In the genomic region with DNA sequence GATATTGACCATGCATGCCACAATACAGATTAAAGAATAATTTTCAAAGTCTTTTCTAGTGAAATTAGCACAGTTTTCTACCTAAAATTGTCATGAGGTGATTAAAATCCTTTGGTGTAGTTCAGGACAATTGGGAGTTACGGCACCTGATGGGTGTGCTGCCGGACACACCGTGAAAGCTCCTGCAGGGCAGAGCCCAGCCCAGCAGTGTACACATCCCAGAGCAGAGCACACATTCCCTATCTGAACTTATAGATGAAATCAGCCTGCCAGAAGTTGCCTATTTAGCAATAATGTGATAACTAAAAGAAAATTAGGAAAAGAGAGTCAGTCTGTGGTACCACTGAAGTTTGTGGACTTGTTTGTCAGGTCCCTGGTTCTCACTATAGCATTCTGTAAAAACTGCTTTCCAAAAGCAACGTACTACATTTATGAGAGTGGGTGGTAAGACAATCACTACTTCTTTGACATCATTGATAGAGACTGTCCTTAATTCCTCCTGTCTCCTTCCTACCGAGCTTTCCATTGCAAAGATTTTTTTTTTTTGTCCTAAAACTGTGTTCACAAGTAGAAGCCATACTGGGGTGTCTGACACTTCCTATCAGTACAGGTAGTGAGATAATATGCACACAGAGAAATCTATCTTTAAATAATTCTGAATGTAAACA, we compare ENCODE assay signal across 10 cellular contexts. TPM values are rescaled to one million over a fixed set of nuclear protein-coding genes. Genes with fewer than 3 reads are reported as not detected.
A peak's percentile ranks its signal among the peaks of the same experiment; 100 is the strongest.
DNase-seq lines count a peak whose midpoint lies in the region; ATAC-seq and TF ChIP-seq lines count a peak whose summit lies in the region.
"Had no signal": no experiment of that assay in that cellular context is flagged by ENCODE, and none has a peak within 500 bp of the region (broad histone marks: within the 10 kb centered on the region; RNA-seq: fewer than 3 reads in every experiment).

No MANE protein-coding gene starts in this region.

- H3K27ac ChIP-seq in CD4-positive, alpha-beta memory T cell (ENCODE audit: low read depth, low read length) = peak overlapping the region; percentile 85
- H3K27ac ChIP-seq in prostate gland = no peak overlapping the region

- H3K36me3 ChIP-seq in CD4-positive, alpha-beta memory T cell (ENCODE audit: insufficient read depth, low read length) = peaks cover 13% of the 10 kb centered on the region
- H3K36me3 ChIP-seq in prostate gland = no peaks in the 10 kb centered on the region

- peaks cover 25% of the 10 kb centered on the region for H3K4me1 ChIP-seq in CD4-positive, alpha-beta memory T cell (ENCODE audit: insufficient read depth, low read length)
- no peaks in the 10 kb centered on the region for H3K4me1 ChIP-seq in prostate gland (replicated peaks)

- H3K9me3 ChIP-seq in CD4-positive, alpha-beta memory T cell (ENCODE audit: control insufficient read depth in 1 of 2, low read length in 2 of 2) = no peaks in the 10 kb centered on the region
- H3K9me3 ChIP-seq in prostate gland = no peaks in the 10 kb centered on the region

- no peaks in the 10 kb centered on the region for H3K27me3 ChIP-seq in CD4-positive, alpha-beta memory T cell (ENCODE audit: insufficient read depth, low read length)
- no peaks in the 10 kb centered on the region for H3K27me3 ChIP-seq in prostate gland (replicated peaks; ENCODE audit: insufficient read depth)

- peak overlapping the region; percentile 94 to 100 (median 95) for H3K27ac Mint-ChIP-seq in CD4-positive, alpha-beta memory T cell
- peak overlapping the region; percentile 96 for H3K27ac Mint-ChIP-seq in activated T-helper 2 cell treated with anti-CD3 and anti-CD28 coated beads, Interferon-gamma antibody, Interleukin-2, Interleukin-4, amounts not matched to agents 10 μg/mL and 5 μg/mL and 100 μg/mL, durations not matched to agents 14 hours and 24 hours and 36 hours
- H3K27ac Mint-ChIP-seq in naive B cell = peak overlapping the region; percentile 96 to 100 (median 98)

- ATAC-seq in GM19455 (IDR thresholded peaks at IDR 0.05; ENCODE audit: unreplicated experiment) (peak; percentile 0), naive B cell (ENCODE audit: low read depth in 2 of 2) (no peak), GM18867 (IDR thresholded peaks at IDR 0.05; ENCODE audit: unreplicated experiment) (no peak)

- CTCF ChIA-PET in CD4-positive, alpha-beta memory T cell (lab: Charles Lee; ENCODE audit: partially characterized antibody) = interaction anchor here (0.9 to 14.4 kb wide), 13 partner anchors 8 to 109 kb away, joined by 3 to 340 read pairs (median 4); a partner anchor contains a TSS

- POLR2A ChIA-PET in CD4-positive, alpha-beta memory T cell (lab: Charles Lee; ENCODE audit: partially characterized antibody) = interaction anchor here (0.9 to 27.4 kb wide), 14 partner anchors 9 to 451 kb away, joined by 3 to 1017 read pairs (median 5); a partner anchor contains a TSS

- DNase-seq in CD4-positive, alpha-beta memory T cell = peak in 1 of 5 donors; percentile 35
- DNase-seq in activated T-helper 2 cell treated with anti-CD3 and anti-CD28 coated beads, Interferon-gamma antibody, Interleukin-2, Interleukin-4, amounts not matched to agents 10 μg/mL and 5 μg/mL and 100 μg/mL, durations not matched to agents 14 hours and 24 hours and 36 hours (ENCODE audit: low spot score) = no peak
- DNase-seq in naive B cell = no peak
- no peak for DNase-seq in prostate gland (ENCODE audit: low spot score)
- DNase-seq in NOMO-1 treated with DMSO at 0.1 percent for 48 hours (lab: John Stamatoyannopoulos, UW; ENCODE audit: unreplicated experiment) = no peak
- no peak for DNase-seq in amniotic stem cell (lab: John Stamatoyannopoulos, UW)

- peaks cover 16 to 71% (median 21%) of the 10 kb centered on the region in 4 donors for H3K4me1 Mint-ChIP-seq in CD4-positive, alpha-beta memory T cell
- peaks cover 37% of the 10 kb centered on the region for H3K4me1 Mint-ChIP-seq in activated T-helper 2 cell treated with anti-CD3 and anti-CD28 coated beads, Interferon-gamma antibody, Interleukin-2, Interleukin-4, amounts not matched to agents 10 μg/mL and 5 μg/mL and 100 μg/mL, durations not matched to agents 14 hours and 24 hours and 36 hours (ENCODE audit: low read depth)
- peaks cover 64 to 71% (median 70%) of the 10 kb centered on the region in 3 donors for H3K4me1 Mint-ChIP-seq in naive B cell
- H3K4me1 Mint-ChIP-seq: neural crest cell had no signal

- H3K27me3 Mint-ChIP-seq in CD4-positive, alpha-beta memory T cell = no peaks in the 10 kb centered on the region
- no peaks in the 10 kb centered on the region for H3K27me3 Mint-ChIP-seq in activated T-helper 2 cell treated with anti-CD3 and anti-CD28 coated beads, Interferon-gamma antibody, Interleukin-2, Interleukin-4, amounts not matched to agents 10 μg/mL and 5 μg/mL and 100 μg/mL, durations not matched to agents 14 hours and 24 hours and 36 hours (ENCODE audit: low read depth)
- H3K27me3 Mint-ChIP-seq in naive B cell = no peaks in the 10 kb centered on the region

- peak overlapping the region; percentile 90 to 100 (median 98) for H3K4me3 Mint-ChIP-seq in CD4-positive, alpha-beta memory T cell
- H3K4me3 Mint-ChIP-seq in activated T-helper 2 cell treated with anti-CD3 and anti-CD28 coated beads, Interferon-gamma antibody, Interleukin-2, Interleukin-4, amounts not matched to agents 10 μg/mL and 5 μg/mL and 100 μg/mL, durations not matched to agents 14 hours and 24 hours and 36 hours (ENCODE audit: low read depth) = peak overlapping the region; percentile 98
- peak overlapping the region; percentile 82 to 100 (median 94) for H3K4me3 Mint-ChIP-seq in naive B cell
- H3K4me3 Mint-ChIP-seq: neural crest cell had no signal

- WGBS in prostate gland = 60% methylated on average over 5 of the region's 5 CpGs

- peaks cover 73 to 82% of the 10 kb centered on the region in 2 donors for H3K36me3 Mint-ChIP-seq in CD4-positive, alpha-beta memory T cell
- H3K36me3 Mint-ChIP-seq in activated T-helper 2 cell treated with anti-CD3 and anti-CD28 coated beads, Interferon-gamma antibody, Interleukin-2, Interleukin-4, amounts not matched to agents 10 μg/mL and 5 μg/mL and 100 μg/mL, durations not matched to agents 14 hours and 24 hours and 36 hours (ENCODE audit: low read depth) = peaks cover 81% of the 10 kb centered on the region
- H3K36me3 Mint-ChIP-seq in naive B cell = peaks cover 35 to 45% of the 10 kb centered on the region in 2 donors

- intact Hi-C loops in CD4-positive, alpha-beta memory T cell (cut with micrococcal nuclease) = loop anchor here (1.0 to 10.0 kb wide), 4 partner anchors 7 to 1106 kb away; a partner anchor contains a TSS
- intact Hi-C loops in activated T-helper 2 cell treated with anti-CD3 and anti-CD28 coated beads, Interferon-gamma antibody, Interleukin-2, Interleukin-4, amounts not matched to agents 10 μg/mL and 5 μg/mL and 100 μg/mL, durations not matched to agents 14 hours and 24 hours and 36 hours (cut with micrococcal nuclease) = loop anchor here (1.0 to 5.0 kb wide), 5 partner anchors 7 to 1098 kb away; no protein-coding TSS in a partner anchor
- intact Hi-C loops in prostate gland (cut with DNase I) = no loop called here

- H3K9me3 Mint-ChIP-seq in CD4-positive, alpha-beta memory T cell = peaks cover 0 to 2% (median 0%) of the 10 kb centered on the region in 8 donors
- no peaks in the 10 kb centered on the region for H3K9me3 Mint-ChIP-seq in activated T-helper 2 cell treated with anti-CD3 and anti-CD28 coated beads, Interferon-gamma antibody, Interleukin-2, Interleukin-4, amounts not matched to agents 10 μg/mL and 5 μg/mL and 100 μg/mL, durations not matched to agents 14 hours and 24 hours and 36 hours
- H3K9me3 Mint-ChIP-seq in naive B cell = peaks cover 0 to 3% (median 0%) of the 10 kb centered on the region in 7 donors
- H3K9me3 Mint-ChIP-seq: neural crest cell had no signal

- no peak for TF ChIP-seq POLR2A in prostate gland (IDR thresholded peaks at IDR 0.05)

- no peak for TF ChIP-seq CTCF in prostate gland (IDR thresholded peaks at IDR 0.05)

- peak overlapping the region; percentile 81 to 85 for H3K4me3 ChIP-seq in CD4-positive, alpha-beta memory T cell (ENCODE audit: low read length in 2 of 2)
- H3K4me3 ChIP-seq in prostate gland = no peak overlapping the region

RNA-seq across cellular contexts. Expression of a gene that starts 3.4 kb away (rescaled TPM):
- 100 to 1,000 TPM; 231 to 248 TPM for total RNA-seq in CD4-positive, alpha-beta memory T cell
- polyA plus RNA-seq in CD4-positive, alpha-beta memory T cell = 100 to 1,000 TPM; 163 to 176 TPM
- 199 and 206 TPM in 2 replicates for total RNA-seq in activated T-helper 2 cell treated with anti-CD3 and anti-CD28 coated beads, Interferon-gamma antibody, Interleukin-2, Interleukin-4, amounts not matched to agents 10 μg/mL and 5 μg/mL and 100 μg/mL, durations not matched to agents 14 hours and 24 hours and 36 hours
- 100 to 1,000 TPM in 4 of 6 donors, 10 to 100 TPM in 2; 90.7 to 172 (median 121) TPM for polyA plus RNA-seq in naive B cell (ENCODE audit: low read depth in 6 of 6)
- total RNA-seq in prostate gland = 1 to 10 TPM; 3.3 to 7.4 TPM
- total RNA-seq: endothelial cell of umbilical vein had no signal
- polyA plus RNA-seq: endothelial cell of umbilical vein had no signal

Comparison
In these comparisons a context has a peak if more than half of its experiments do, and no peak if none do; other contexts are left out.
1. H3K4me3 ChIP-seq: peak in CD4-positive, alpha-beta memory T cell (2 of 2); none in prostate gland (0 of 2).
2. RNA of a gene that starts 3.4 kb away (total RNA-seq): 231 to 248 TPM in CD4-positive, alpha-beta memory T cell and 199 to 206 TPM in activated T-helper 2 cell treated with anti-CD3 and anti-CD28 coated beads, Interferon-gamma antibody, Interleukin-2, Interleukin-4, amounts not matched to agents 10 μg/mL and 5 μg/mL and 100 μg/mL, durations not matched to agents 14 hours and 24 hours and 36 hours; 3.3 to 7.4 TPM in prostate gland; every median in the first group is over 10 times any median in the second.
3. Peak in every context shown above with its lines, with median percentiles within 50 percentile points of each other: H3K27ac Mint-ChIP-seq and H3K4me3 Mint-ChIP-seq.